ENCODE assay signal across 8 cellular contexts in the genomic region with DNA sequence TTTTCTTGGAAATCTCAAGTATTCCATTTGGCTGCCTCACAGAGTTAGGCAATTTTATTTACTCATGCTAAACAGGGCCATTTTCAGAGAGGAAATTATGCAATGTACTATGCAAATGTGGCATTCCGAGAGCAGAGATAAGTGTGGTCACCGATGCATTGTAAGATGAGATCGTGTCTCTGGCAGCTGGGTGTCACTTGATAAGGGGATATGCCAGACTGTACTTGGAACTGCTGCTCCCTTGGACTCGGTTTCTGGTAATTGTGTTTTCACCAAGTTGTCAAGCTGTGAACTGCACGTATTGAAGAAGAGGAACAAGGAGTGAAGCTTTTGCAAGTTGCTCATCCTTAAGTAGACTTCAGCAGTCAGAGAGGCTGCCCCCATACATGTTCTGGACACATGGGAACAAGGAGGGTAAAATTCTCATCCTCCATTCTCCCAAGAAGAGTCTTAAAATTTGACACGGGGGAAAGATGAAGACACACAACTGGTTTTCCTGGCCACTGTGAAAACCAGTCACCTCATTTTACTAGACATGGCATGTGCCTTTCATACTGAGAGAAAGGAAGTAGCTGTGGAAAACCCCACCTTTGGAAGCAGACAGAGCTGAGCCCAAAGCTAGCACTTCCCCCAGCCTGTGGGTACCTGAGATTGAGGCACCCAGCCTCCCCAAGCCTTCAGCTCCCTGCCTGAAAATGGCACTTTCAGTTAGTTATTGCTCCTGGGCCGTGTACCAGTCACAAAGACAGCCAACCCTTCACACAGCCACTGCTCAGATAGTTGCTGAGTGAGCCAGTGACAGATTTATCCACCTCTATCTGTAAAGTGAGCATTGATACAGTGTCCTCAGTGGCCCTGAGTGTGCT.
DNase-seq lines count a peak whose midpoint lies in the region; ATAC-seq, FAIRE-seq and TF ChIP-seq lines count a peak whose summit lies in the region.

No MANE protein-coding gene starts in this region.

- H3K27ac ChIP-seq in mesodermal cell (ENCODE audit: low read depth, low read length, severe bottlenecking), result peak overlapping the region; percentile 62
- peak overlapping the region in 1 of 2 donors; percentile 28 for H3K27ac ChIP-seq in aorta (ENCODE audit: low read depth in 1 of 2, low read length in 2 of 2)

- no peaks in the 10 kb centered on the region for H3K27me3 Mint-ChIP-seq in chondrocyte (ENCODE audit: low read depth)

- H3K27ac Mint-ChIP-seq in chondrocyte (ENCODE audit: unreplicated experiment), result peak overlapping the region; percentile 2

- FAIRE-seq in HTR-8/SVneo (lab: Jason Lieb, UNC), result peak; percentile 62

- 36% methylated on average over 5 of the region's 7 CpGs for WGBS in mesodermal cell (ENCODE audit: insufficient coverage in 2 of 2), 2 experiments
- 12 to 16% methylated on average over 7 of the region's 7 CpGs for WGBS in aorta, 2 donors

- DNase-seq in EH (ENCODE audit: low read depth), result peak; percentile 99
- DNase-seq in HTR-8/SVneo (ENCODE audit: insufficient read length, low spot score), result peak; percentile 79
- peak; percentile 95 for DNase-seq in RPMI7951 (ENCODE audit: low read depth)
- DNase-seq in chondrocyte (ENCODE audit: low spot score), result peak; percentile 7
- no peak for DNase-seq in aorta
- DNase-seq in effector CD8-positive, alpha-beta T cell (lab: John Stamatoyannopoulos, UW), result no peak

- H3K36me3 Mint-ChIP-seq in chondrocyte (ENCODE audit: low read depth), result peaks cover 6% of the 10 kb centered on the region

- peaks cover 40% of the 10 kb centered on the region for H3K4me1 Mint-ChIP-seq in chondrocyte (ENCODE audit: low read depth)

- no peaks in the 10 kb centered on the region for H3K27me3 ChIP-seq in aorta (ENCODE audit: control insufficient read depth in 1 of 2, insufficient read depth in 2 of 2, low read length in 1 of 2)

- H3K36me3 ChIP-seq in mesodermal cell (ENCODE audit: control insufficient read depth, insufficient read depth, low read length) (peaks cover 6% of the 10 kb centered on the region), aorta (ENCODE audit: control insufficient read depth in 1 of 2, insufficient read depth in 2 of 2, low read length in 1 of 2) (no peaks in the 10 kb centered on the region)

- ATAC-seq in GM21381 (IDR thresholded peaks at IDR 0.05; ENCODE audit: unreplicated experiment) (peak; percentile 66), aorta (ENCODE audit: low FRiP score) (peak; percentile 83)

- no peak overlapping the region for H3K4me3 Mint-ChIP-seq in chondrocyte (ENCODE audit: unreplicated experiment)

- H3K9me3 ChIP-seq in mesodermal cell (ENCODE audit: control insufficient read depth, low read length) (no peaks in the 10 kb centered on the region), aorta (ENCODE audit: control insufficient read depth, low read length) (no peaks in the 10 kb centered on the region)

- intact Hi-C loops in aorta (cut with DNase I), result loop anchor here in 1 of 2 donors (10.0 kb wide), 2 partner anchors 130 to 150 kb away; a partner anchor contains a TSS

- no peaks in the 10 kb centered on the region for H3K9me3 Mint-ChIP-seq in chondrocyte (ENCODE audit: low read depth)

- H3K4me3 ChIP-seq in mesodermal cell (ENCODE audit: extremely low read depth, insufficient read depth, low read length, poor library complexity, severe bottlenecking) (no peak overlapping the region), aorta (ENCODE audit: low read length in 2 of 2) (no peak overlapping the region)

- TF ChIP-seq CTCF in chondrocyte (IDR thresholded peaks at IDR 0.05), result no peak

- peaks cover 54% of the 10 kb centered on the region for H3K4me1 ChIP-seq in mesodermal cell (ENCODE audit: control insufficient read depth, insufficient read depth, low read length, poor library complexity, severe bottlenecking)
- H3K4me1 ChIP-seq in aorta (ENCODE audit: control insufficient read depth in 1 of 2, insufficient read depth in 2 of 2, low read length in 2 of 2), result peaks cover 9 to 11% of the 10 kb centered on the region in 2 donors

Comparison
In these comparisons a context has a peak if more than half of its experiments do, and no peak if none do; other contexts are left out.
1. DNase-seq: peak in EH (single experiment), HTR-8/SVneo (single experiment), RPMI7951 (single experiment) and chondrocyte (single experiment); none in aorta (0 of 2) and effector CD8-positive, alpha-beta T cell (single experiment).